ENCODE assay signal across 2 cellular contexts in the genomic region with DNA sequence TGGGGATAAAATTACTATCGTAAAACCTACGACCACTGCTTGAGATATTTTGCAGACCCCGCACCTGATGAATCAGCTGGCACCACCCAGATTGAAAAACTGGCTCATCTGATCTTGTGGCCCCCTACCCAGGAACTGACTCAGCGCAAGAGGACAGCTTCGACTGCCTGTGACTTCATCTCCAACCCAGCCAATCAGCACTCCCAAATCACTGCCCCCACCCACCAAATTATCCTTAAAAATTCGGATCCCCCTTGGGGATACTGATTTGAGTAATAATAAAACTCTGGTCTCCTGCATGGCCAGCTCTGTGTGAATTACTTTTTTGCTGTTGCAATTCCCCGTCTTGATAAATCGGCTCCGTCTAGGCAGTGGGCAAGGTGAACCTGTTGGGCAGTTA.
TF ChIP-seq lines count a peak whose summit lies in the region.

No MANE protein-coding gene starts in this region.

TF ChIP-seq in GM23338, 12 proteins besides CTCF, POLR2A, EP300 and RAD21:
- TF ChIP-seq EZH2 (IDR thresholded peaks at IDR 0.05; ENCODE audit: low read depth, unreplicated experiment): no peak
- TF ChIP-seq POLR2AphosphoS5 (IDR thresholded peaks at IDR 0.05; ENCODE audit: low read depth): peak; percentile 33; the same call in 1 of the 2 replicates
- no peak for TF ChIP-seq STAT1 (IDR thresholded peaks at IDR 0.05; ENCODE audit: unreplicated experiment)
- no peak for TF ChIP-seq EZH2phosphoT487 (IDR thresholded peaks at IDR 0.05; ENCODE audit: unreplicated experiment)
- TF ChIP-seq, protein P1, sequence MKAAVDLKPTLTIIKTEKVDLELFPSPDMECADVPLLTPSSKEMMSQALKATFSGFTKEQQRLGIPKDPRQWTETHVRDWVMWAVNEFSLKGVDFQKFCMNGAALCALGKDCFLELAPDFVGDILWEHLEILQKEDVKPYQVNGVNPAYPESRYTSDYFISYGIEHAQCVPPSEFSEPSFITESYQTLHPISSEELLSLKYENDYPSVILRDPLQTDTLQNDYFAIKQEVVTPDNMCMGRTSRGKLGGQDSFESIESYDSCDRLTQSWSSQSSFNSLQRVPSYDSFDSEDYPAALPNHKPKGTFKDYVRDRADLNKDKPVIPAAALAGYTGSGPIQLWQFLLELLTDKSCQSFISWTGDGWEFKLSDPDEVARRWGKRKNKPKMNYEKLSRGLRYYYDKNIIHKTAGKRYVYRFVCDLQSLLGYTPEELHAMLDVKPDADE (IDR thresholded peaks at IDR 0.05): no peak
- TF ChIP-seq ZNF331 (CRISPR knock-in tag; IDR thresholded peaks at IDR 0.05; ENCODE audit: low read depth): no peak
- no peak for TF ChIP-seq ZNF114 (CRISPR knock-in tag; IDR thresholded peaks at IDR 0.05)
- TF ChIP-seq JUNB (IDR thresholded peaks at IDR 0.05; ENCODE audit: unreplicated experiment): no peak
- TF ChIP-seq CREB1 (CRISPR knock-in tag; IDR thresholded peaks at IDR 0.05; ENCODE audit: low read depth): 0 out of 2 replicates have a peak, but pooled peaks have one; percentile 32

TF ChIP-seq in H1, 55 proteins besides CTCF, POLR2A, EP300 and RAD21:
- TF ChIP-seq, protein P2, sequence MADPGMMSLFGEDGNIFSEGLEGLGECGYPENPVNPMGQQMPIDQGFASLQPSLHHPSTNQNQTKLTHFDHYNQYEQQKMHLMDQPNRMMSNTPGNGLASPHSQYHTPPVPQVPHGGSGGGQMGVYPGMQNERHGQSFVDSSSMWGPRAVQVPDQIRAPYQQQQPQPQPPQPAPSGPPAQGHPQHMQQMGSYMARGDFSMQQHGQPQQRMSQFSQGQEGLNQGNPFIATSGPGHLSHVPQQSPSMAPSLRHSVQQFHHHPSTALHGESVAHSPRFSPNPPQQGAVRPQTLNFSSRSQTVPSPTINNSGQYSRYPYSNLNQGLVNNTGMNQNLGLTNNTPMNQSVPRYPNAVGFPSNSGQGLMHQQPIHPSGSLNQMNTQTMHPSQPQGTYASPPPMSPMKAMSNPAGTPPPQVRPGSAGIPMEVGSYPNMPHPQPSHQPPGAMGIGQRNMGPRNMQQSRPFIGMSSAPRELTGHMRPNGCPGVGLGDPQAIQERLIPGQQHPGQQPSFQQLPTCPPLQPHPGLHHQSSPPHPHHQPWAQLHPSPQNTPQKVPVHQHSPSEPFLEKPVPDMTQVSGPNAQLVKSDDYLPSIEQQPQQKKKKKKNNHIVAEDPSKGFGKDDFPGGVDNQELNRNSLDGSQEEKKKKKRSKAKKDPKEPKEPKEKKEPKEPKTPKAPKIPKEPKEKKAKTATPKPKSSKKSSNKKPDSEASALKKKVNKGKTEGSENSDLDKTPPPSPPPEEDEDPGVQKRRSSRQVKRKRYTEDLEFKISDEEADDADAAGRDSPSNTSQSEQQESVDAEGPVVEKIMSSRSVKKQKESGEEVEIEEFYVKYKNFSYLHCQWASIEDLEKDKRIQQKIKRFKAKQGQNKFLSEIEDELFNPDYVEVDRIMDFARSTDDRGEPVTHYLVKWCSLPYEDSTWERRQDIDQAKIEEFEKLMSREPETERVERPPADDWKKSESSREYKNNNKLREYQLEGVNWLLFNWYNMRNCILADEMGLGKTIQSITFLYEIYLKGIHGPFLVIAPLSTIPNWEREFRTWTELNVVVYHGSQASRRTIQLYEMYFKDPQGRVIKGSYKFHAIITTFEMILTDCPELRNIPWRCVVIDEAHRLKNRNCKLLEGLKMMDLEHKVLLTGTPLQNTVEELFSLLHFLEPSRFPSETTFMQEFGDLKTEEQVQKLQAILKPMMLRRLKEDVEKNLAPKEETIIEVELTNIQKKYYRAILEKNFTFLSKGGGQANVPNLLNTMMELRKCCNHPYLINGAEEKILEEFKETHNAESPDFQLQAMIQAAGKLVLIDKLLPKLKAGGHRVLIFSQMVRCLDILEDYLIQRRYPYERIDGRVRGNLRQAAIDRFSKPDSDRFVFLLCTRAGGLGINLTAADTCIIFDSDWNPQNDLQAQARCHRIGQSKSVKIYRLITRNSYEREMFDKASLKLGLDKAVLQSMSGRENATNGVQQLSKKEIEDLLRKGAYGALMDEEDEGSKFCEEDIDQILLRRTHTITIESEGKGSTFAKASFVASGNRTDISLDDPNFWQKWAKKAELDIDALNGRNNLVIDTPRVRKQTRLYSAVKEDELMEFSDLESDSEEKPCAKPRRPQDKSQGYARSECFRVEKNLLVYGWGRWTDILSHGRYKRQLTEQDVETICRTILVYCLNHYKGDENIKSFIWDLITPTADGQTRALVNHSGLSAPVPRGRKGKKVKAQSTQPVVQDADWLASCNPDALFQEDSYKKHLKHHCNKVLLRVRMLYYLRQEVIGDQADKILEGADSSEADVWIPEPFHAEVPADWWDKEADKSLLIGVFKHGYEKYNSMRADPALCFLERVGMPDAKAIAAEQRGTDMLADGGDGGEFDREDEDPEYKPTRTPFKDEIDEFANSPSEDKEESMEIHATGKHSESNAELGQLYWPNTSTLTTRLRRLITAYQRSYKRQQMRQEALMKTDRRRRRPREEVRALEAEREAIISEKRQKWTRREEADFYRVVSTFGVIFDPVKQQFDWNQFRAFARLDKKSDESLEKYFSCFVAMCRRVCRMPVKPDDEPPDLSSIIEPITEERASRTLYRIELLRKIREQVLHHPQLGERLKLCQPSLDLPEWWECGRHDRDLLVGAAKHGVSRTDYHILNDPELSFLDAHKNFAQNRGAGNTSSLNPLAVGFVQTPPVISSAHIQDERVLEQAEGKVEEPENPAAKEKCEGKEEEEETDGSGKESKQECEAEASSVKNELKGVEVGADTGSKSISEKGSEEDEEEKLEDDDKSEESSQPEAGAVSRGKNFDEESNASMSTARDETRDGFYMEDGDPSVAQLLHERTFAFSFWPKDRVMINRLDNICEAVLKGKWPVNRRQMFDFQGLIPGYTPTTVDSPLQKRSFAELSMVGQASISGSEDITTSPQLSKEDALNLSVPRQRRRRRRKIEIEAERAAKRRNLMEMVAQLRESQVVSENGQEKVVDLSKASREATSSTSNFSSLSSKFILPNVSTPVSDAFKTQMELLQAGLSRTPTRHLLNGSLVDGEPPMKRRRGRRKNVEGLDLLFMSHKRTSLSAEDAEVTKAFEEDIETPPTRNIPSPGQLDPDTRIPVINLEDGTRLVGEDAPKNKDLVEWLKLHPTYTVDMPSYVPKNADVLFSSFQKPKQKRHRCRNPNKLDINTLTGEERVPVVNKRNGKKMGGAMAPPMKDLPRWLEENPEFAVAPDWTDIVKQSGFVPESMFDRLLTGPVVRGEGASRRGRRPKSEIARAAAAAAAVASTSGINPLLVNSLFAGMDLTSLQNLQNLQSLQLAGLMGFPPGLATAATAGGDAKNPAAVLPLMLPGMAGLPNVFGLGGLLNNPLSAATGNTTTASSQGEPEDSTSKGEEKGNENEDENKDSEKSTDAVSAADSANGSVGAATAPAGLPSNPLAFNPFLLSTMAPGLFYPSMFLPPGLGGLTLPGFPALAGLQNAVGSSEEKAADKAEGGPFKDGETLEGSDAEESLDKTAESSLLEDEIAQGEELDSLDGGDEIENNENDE (IDR thresholded peaks at IDR 0.05; ENCODE audit: insufficient replicate concordance, low read length): no peak
- TF ChIP-seq HDAC6 (IDR thresholded peaks at IDR 0.05; ENCODE audit: low read depth, low read length) (no peak), MAFK (IDR thresholded peaks at IDR 0.05; ENCODE audit: low read depth, low read length) (peak; percentile 46; the same call in 1 of the 2 replicates), NANOG (IDR thresholded peaks at IDR 0.05; ENCODE audit: insufficient read depth, low read depth, low read length, poor library complexity, severe bottlenecking) (no peak), RFX5 (IDR thresholded peaks at IDR 0.05; ENCODE audit: borderline replicate concordance, low read depth, low read length) (no peak), CEBPB (IDR thresholded peaks at IDR 0.05; ENCODE audit: low read depth, low read length) (peak; percentile 39; the same call in 1 of the 2 replicates), SIX5 (IDR thresholded peaks at IDR 0.05; ENCODE audit: low read depth, low read length) (no peak), RBBP5 (IDR thresholded peaks at IDR 0.05; ENCODE audit: borderline replicate concordance, low read depth, low read length) (no peak), YY1 (IDR thresholded peaks at IDR 0.05; ENCODE audit: low read depth, low read length) (no peak), JUN (IDR thresholded peaks at IDR 0.05; ENCODE audit: low read depth, low read length) (no peak), BCL11A (IDR thresholded peaks at IDR 0.05; ENCODE audit: low read depth in 2 of 2, low read length in 2 of 2) (no peak), TAF1 (IDR thresholded peaks at IDR 0.05; ENCODE audit: low read depth, low read length) (no peak), JUND (IDR thresholded peaks at IDR 0.05; ENCODE audit: low read length) (no peak), CTBP2 (IDR thresholded peaks at IDR 0.05; ENCODE audit: borderline replicate concordance, insufficient read depth, insufficient read length, low read length) (no peak), TEAD4 (IDR thresholded peaks at IDR 0.05; ENCODE audit: low read depth, low read length) (no peak), CREB1 (IDR thresholded peaks at IDR 0.05) (peak; percentile 39; the same call in 1 of the 2 replicates), TAF7 (optimal IDR thresholded peaks at IDR 0.05; ENCODE audit: borderline replicate concordance, low read depth, low read length) (no peak)
- TF ChIP-seq, protein P3, sequence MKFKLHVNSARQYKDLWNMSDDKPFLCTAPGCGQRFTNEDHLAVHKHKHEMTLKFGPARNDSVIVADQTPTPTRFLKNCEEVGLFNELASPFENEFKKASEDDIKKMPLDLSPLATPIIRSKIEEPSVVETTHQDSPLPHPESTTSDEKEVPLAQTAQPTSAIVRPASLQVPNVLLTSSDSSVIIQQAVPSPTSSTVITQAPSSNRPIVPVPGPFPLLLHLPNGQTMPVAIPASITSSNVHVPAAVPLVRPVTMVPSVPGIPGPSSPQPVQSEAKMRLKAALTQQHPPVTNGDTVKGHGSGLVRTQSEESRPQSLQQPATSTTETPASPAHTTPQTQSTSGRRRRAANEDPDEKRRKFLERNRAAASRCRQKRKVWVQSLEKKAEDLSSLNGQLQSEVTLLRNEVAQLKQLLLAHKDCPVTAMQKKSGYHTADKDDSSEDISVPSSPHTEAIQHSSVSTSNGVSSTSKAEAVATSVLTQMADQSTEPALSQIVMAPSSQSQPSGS (IDR thresholded peaks at IDR 0.05; ENCODE audit: low read length): no peak
TF ChIP-seq in H1: peak in this region for 3.
